In the genomic region with DNA sequence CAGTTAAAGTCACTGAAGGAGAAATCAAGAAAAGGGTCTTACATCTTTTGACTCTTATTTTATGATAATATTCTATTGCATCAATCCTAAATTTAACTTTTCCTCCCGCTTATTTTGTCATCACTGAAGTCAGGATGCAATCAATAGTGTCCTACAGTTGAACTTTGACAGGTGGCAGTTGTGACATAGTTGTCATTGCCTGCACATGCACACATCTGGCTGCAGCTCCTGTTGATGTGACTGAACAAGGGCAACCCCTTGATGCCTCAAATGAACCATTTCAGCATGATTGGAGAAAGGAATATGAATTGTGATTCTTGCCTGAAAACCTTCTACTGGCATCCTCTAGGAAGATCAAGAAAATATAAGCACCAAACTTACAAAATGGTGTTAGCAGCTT, we compare ENCODE assay signal across 33 cellular contexts.
"Had no signal": no experiment of that assay in that cellular context is flagged by ENCODE, and none has a peak within 500 bp of the region (broad histone marks: within the 10 kb centered on the region; RNA-seq: fewer than 3 reads in every experiment).

No MANE protein-coding gene starts in this region.

- H3K9me3 ChIP-seq: MG63 had no signal

- H3K4me3 ChIP-seq: MG63 had no signal

- H3K36me3 ChIP-seq: MG63 had no signal

- H3K27me3 ChIP-seq: MG63 had no signal

- DNase-seq: Karpas-422, Kasumi-1, MG63, MM.1S, MV-4-11, NCI-H1048, NCI-H1092, NCI-H1092 treated with DMSO at 0.1 percent for 48 hours, NCI-H1105, NCI-H1105 treated with DMSO at 0.1 percent for 48 hours, NCI-H1417, NCI-H1417 treated with DMSO at 0.1 percent for 48 hours, NCI-H1436, NCI-H1436 treated with DMSO at 0.1 percent for 48 hours, NCI-H146, NCI-H1694, NCI-H1694 treated with DMSO at 0.1 percent for 48 hours, NCI-H187, NCI-H187 treated with DMSO at 0.1 percent for 48 hours, NCI-H1930, NCI-H2029, NCI-H2029 treated with DMSO at 0.1 percent for 48 hours, NCI-H2081, NCI-H2081 treated with DMSO at 0.1 percent for 48 hours, NCI-H2107, NCI-H2171, NCI-H2171 treated with DMSO at 0.1 percent for 48 hours, NCI-H2227 treated with DMSO at 0.1 percent for 48 hours, NCI-H226, NCI-H345, NCI-H446, NCI-H446 treated with DMSO at 0.1 percent for 48 hours, NCI-H510A had no signal
